26 cellular contexts compared by ENCODE assay signal in genomic region chr2:36658277-36658748, GRCh38. TPM values are rescaled to one million over a fixed set of nuclear protein-coding genes. Genes with fewer than 3 reads are reported as not detected.
"Had no signal": no experiment of that assay in that cellular context is flagged by ENCODE, and none has a peak within 500 bp of the region (broad histone marks: within the 10 kb centered on the region; RNA-seq: fewer than 3 reads in every experiment).

No MANE protein-coding gene starts in this region.

- H2AFZ ChIP-seq: hepatocyte had no signal

- H3K27ac ChIP-seq: ascending aorta, brain microvascular endothelial cell, coronary artery, gastroesophageal sphincter, hepatocyte, pancreas, prostate gland, spleen, suprapubic skin, VCaP had no signal

- H3K79me2 ChIP-seq: hepatocyte had no signal

- ATAC-seq: effector memory CD8-positive, alpha-beta T cell; gastroesophageal sphincter; left cardiac atrium; left ventricle myocardium superior had no signal

- H3K27me3 ChIP-seq: ascending aorta, brain microvascular endothelial cell, gastroesophageal sphincter, hepatocyte, pancreas, spleen, suprapubic skin, tibial artery had no signal

- H3K4me2 ChIP-seq: hepatocyte had no signal

- H3K4me1 ChIP-seq: ascending aorta, pancreas, prostate gland, spleen, suprapubic skin had no signal

- H3K4me3 ChIP-seq: ascending aorta, coronary artery, gastroesophageal sphincter, hepatocyte, pancreas, prostate gland, spleen, suprapubic skin, tibial artery had no signal

- DNase-seq: activated CD4-positive, alpha-beta T cell treated with anti-CD3 and anti-CD28 coated beads for 48 hours; activated CD4-positive, alpha-beta T cell treated with anti-CD3 and anti-CD28 coated beads, Interleukin-2, amount 50 U/mL, for 48 hours; activated CD8-positive, alpha-beta memory T cell treated with anti-CD3 and anti-CD28 coated beads for 24 hours; activated gamma-delta T cell; activated naive CD4-positive, alpha-beta T cell treated with anti-CD3 and anti-CD28 coated beads, Interleukin-2, amount 10 ng/mL, durations not matched to agents 7 days and 5 days; activated naive CD8-positive, alpha-beta T cell treated with anti-CD3 and anti-CD28 coated beads, Interleukin-2, amount 10 ng/mL, durations not matched to agents 7 days and 5 days; brain microvascular endothelial cell; effector memory CD8-positive, alpha-beta T cell; erythroblast; left cardiac atrium; left ventricle myocardium superior; naive B cell; nucleus accumbens; pancreas; spleen; stimulated activated naive CD4-positive, alpha-beta T cell; T-helper 9 cell; tibial artery had no signal

- H3K9me3 ChIP-seq: ascending aorta, gastroesophageal sphincter, pancreas, prostate gland, spleen, suprapubic skin, tibial artery had no signal

- H3K36me3 ChIP-seq: ascending aorta, brain microvascular endothelial cell, gastroesophageal sphincter, pancreas, prostate gland, spleen, suprapubic skin, tibial artery had no signal

RNA-seq across cellular contexts. Expression of gene VIT, which starts 38.2 kb away (rescaled TPM):
- polyA plus RNA-seq: neural cell had no signal
